Comparison of ENCODE assay signal across 8 cellular contexts in genomic region chr2:38375711-38376345, GRCh38. TPM values are rescaled to one million over a fixed set of nuclear protein-coding genes. Genes with fewer than 3 reads are reported as not detected.
DNase-seq lines count a peak whose midpoint lies in the region; ATAC-seq, FAIRE-seq and TF ChIP-seq lines count a peak whose summit lies in the region.

No MANE protein-coding gene starts in this region.

- H3K36me3 Mint-ChIP-seq in IgD-negative memory B cell, result no peaks in the 10 kb centered on the region

- H3K27ac ChIP-seq in K562 (ENCODE audit: extremely low read depth, low read depth, low read length), result peak overlapping the region; percentile 96
- H3K27ac ChIP-seq in subcutaneous abdominal adipose tissue (ENCODE audit: low read depth, low read length), result peak overlapping the region; percentile 92

- CTCF ChIA-PET in K562 (lab: Yijun Ruan, JAX; ENCODE audit: low intra/inter-chr PET ratio), result interaction anchor here (0.6 kb wide), 1 partner anchor 60 kb away, joined by 3 read pairs; no protein-coding TSS in a partner anchor

- peaks cover 62% of the 10 kb centered on the region for H3K79me2 ChIP-seq in K562 (ENCODE audit: control insufficient read depth, insufficient read depth, low read length)

- no peak for TF ChIP-seq EP300 in K562 (IDR thresholded peaks at IDR 0.05; ENCODE audit: low read length)

- DNase-seq in K562 (ENCODE audit: extremely low read depth in 1 of 4, low spot score in 3 of 4), result no peak
- peak; percentile 60 to 77 for DNase-seq in left colon
- no peak for DNase-seq in NCI-H2081 (lab: John Stamatoyannopoulos, UW)
- no peak for DNase-seq in RCC 7860 (ENCODE audit: low spot score)

- H3K4me3 ChIP-seq in GM08714 (ENCODE audit: low read length), result peak overlapping the region; percentile 89
- H3K4me3 ChIP-seq in K562, result peak overlapping the region; percentile 91
- peak overlapping the region; percentile 76 to 97 (median 84) for H3K4me3 ChIP-seq in subcutaneous abdominal adipose tissue (ENCODE audit: low read depth in 1 of 5, low read length in 5 of 5)

- H3K4me1 ChIP-seq in K562 (replicated peaks in 1 of 2; ENCODE audit: control insufficient read depth in 2 of 2, insufficient read depth in 2 of 2, low read length in 2 of 2) (peaks cover 11 to 40% of the 10 kb centered on the region in 2 experiments), subcutaneous abdominal adipose tissue (ENCODE audit: control insufficient read depth in 5 of 5, insufficient read depth in 5 of 5, low read length in 5 of 5) (peaks cover 0 to 41% (median 29%) of the 10 kb centered on the region in 5 donors)

- H3K36me3 ChIP-seq in K562 (ENCODE audit: control insufficient read depth, insufficient read depth, low read length) (peaks cover 33% of the 10 kb centered on the region), subcutaneous abdominal adipose tissue (ENCODE audit: control insufficient read depth in 5 of 5, insufficient read depth in 5 of 5, low read length in 5 of 5) (no peaks in the 10 kb centered on the region)

- no peaks in the 10 kb centered on the region for H3K9me3 ChIP-seq in K562 (replicated peaks; ENCODE audit: control insufficient read depth, insufficient read depth, low read depth, low read length)
- H3K9me3 ChIP-seq in subcutaneous abdominal adipose tissue (ENCODE audit: control insufficient read depth in 5 of 5, low read length in 5 of 5), result no peaks in the 10 kb centered on the region

- WGBS in K562 (ENCODE audit: insufficient coverage, low coverage, missing lambda C conversion rate), result 6% methylated on average over 18 of the region's 18 CpGs

- TF ChIP-seq RAD21 in K562 (CRISPR knock-in tag; conservative IDR thresholded peaks at IDR 0.05 in 1 of 2, IDR thresholded peaks at IDR 0.05 in 1 of 2), result no peak

- H3K27me3 Mint-ChIP-seq in IgD-negative memory B cell, result peaks cover 1% of the 10 kb centered on the region

- ATAC-seq in K562, result no peak
- no peak for ATAC-seq in left colon
- ATAC-seq in GM21367 (IDR thresholded peaks at IDR 0.05; ENCODE audit: unreplicated experiment), result no peak

- H3K9me1 ChIP-seq in K562 (ENCODE audit: control insufficient read depth, insufficient read depth, low read length), result no peaks in the 10 kb centered on the region

- peak overlapping the region; percentile 86 to 99 (median 94) for H3K4me3 Mint-ChIP-seq in IgD-negative memory B cell

- intact Hi-C loops in K562 (cut with micrococcal nuclease) (loop anchor here (1.0 to 5.0 kb wide), 2 partner anchors 61 to 71 kb away; no protein-coding TSS in a partner anchor), left colon (cut with DNase I, micrococcal nuclease) (no loop called here)

- TF ChIP-seq POLR2A in K562 (conservative IDR thresholded peaks at IDR 0.05), result no peak

- POLR2A ChIA-PET in K562 (lab: Yijun Ruan, JAX), result interaction anchor here (0.6 to 5.3 kb wide), 21 partner anchors 9 to 1411 kb away, joined by 3 to 111 read pairs (median 4); partner anchors contain the start of gene SRSF7

- peak overlapping the region; percentile 72 for H2AFZ ChIP-seq in K562 (ENCODE audit: low read depth, low read length)

- H3K9ac ChIP-seq in K562 (ENCODE audit: insufficient read depth in 1 of 2, low read depth in 2 of 2, low read length in 2 of 2) (peak overlapping the region; percentile 96 to 100), subcutaneous abdominal adipose tissue (ENCODE audit: low read length in 5 of 5) (peak overlapping the region; percentile 66 to 97 (median 84))

- peak overlapping the region; percentile 96 for H3K4me2 ChIP-seq in K562 (ENCODE audit: insufficient read depth, low read length)

- in situ Hi-C loops in K562 (cut with MboI), result no loop called here

- peaks cover 29 to 46% (median 38%) of the 10 kb centered on the region in 3 donors for H3K4me1 Mint-ChIP-seq in IgD-negative memory B cell

- no peak for FAIRE-seq in K562 (lab: Jason Lieb, UNC)
- no peak for FAIRE-seq in RCC 7860 (lab: Jason Lieb, UNC)

- no peaks in the 10 kb centered on the region for H3K9me3 Mint-ChIP-seq in IgD-negative memory B cell

- no peak for TF ChIP-seq CTCF in K562 (IDR thresholded peaks at IDR 0.05 in 2 of 3, conservative IDR thresholded peaks at IDR 0.05 in 1 of 3; ENCODE audit: insufficient read depth in 2 of 3, low read depth in 1 of 3, low read length in 3 of 3)

- H3K27ac Mint-ChIP-seq in IgD-negative memory B cell, result peak overlapping the region; percentile 75 to 94 (median 91)

- peaks cover 28% of the 10 kb centered on the region for H4K20me1 ChIP-seq in K562 (replicated peaks; ENCODE audit: control insufficient read depth, insufficient read depth, low read length)

- no TSS peak for BruUV-seq in K562 (replicated peaks; lab: Mats Ljungman, UMichigan)

- H3K27me3 ChIP-seq in K562 (ENCODE audit: control insufficient read depth in 2 of 2, insufficient read depth in 2 of 2, low read length in 2 of 2) (no peaks in the 10 kb centered on the region), subcutaneous abdominal adipose tissue (ENCODE audit: control insufficient read depth in 5 of 5, insufficient read depth in 4 of 5, low read length in 5 of 5) (no peaks in the 10 kb centered on the region)

TF ChIP-seq in K562, 482 proteins besides CTCF, POLR2A, EP300 and RAD21 (continues in another document):
- TF ChIP-seq HNRNPLL (IDR thresholded peaks at IDR 0.05; ENCODE audit: low read depth, low read length, poor library complexity, severe bottlenecking), result peak; percentile 96

RNA-seq across cellular contexts. Expression of gene ATL2, which starts 1.2 kb away (rescaled TPM):
- 24.6 TPM for polyA plus RNA-seq in IgD-negative memory B cell
- total RNA-seq in K562 (2011; cell fraction: chromatin; rRNA removed; ENCODE audit: low replicate concordance), result 205 and 381 TPM in 2 replicates
- 125 and 161 TPM in 2 replicates for total RNA-seq in K562 (2011; cell fraction: nucleolus; rRNA removed)
- total RNA-seq in K562 (2011; cell fraction: nucleoplasm; rRNA removed), result 140 and 164 TPM in 2 replicates
- 73.3 and 86.1 TPM in 2 replicates for total RNA-seq in K562 (2014; rRNA removed)
- total RNA-seq in K562 (2014; rRNA removed; fragmentation: Illumina TruSeq; extraction: Trizol), result 80.8 and 92.2 TPM in 2 replicates
- total RNA-seq in K562 (2015; rRNA removed; fragmentation: Illumina TruSeq; extraction: Trizol), result 66.2 and 70.2 TPM in 2 replicates
- 71.3 and 72.1 TPM in 2 replicates for total RNA-seq in K562 (2021)
- 57.7 and 77.0 TPM in 2 replicates for polyA plus RNA-seq in K562 (2011; rRNA removed)
- 49.6 and 61.3 TPM in 2 replicates for polyA plus RNA-seq in K562 (2011; cell fraction: cytosol; rRNA removed)
- polyA plus RNA-seq in K562 (2011; cell fraction: nucleus; rRNA removed), result 98.8 and 112 TPM in 2 replicates
- 36.9 and 41.3 TPM in 2 replicates for polyA plus RNA-seq in K562 (2012)
- polyA plus RNA-seq in K562 (2014; fragmentation: Illumina TruSeq; extraction: Trizol), result 56.8 and 60.5 TPM in 2 replicates
- polyA plus RNA-seq in K562 (2014; fragmentation: Nextera tagmentation; extraction: Ambion mirVana), result 10 to 100 TPM; 12.0 to 18.3 TPM
- 63.0 and 69.3 TPM in 2 replicates for polyA plus RNA-seq in K562 (2014; rRNA removed)
- 181 and 188 TPM in 2 replicates for polyA minus RNA-seq in K562 (2011; rRNA and poly(A)+ RNA removed)
- polyA minus RNA-seq in K562 (2011; cell fraction: cytosol; rRNA and poly(A)+ RNA removed), result 39.6 and 57.6 TPM in 2 replicates
- polyA minus RNA-seq in K562 (2011; cell fraction: nucleus; rRNA and poly(A)+ RNA removed), result 129 and 178 TPM in 2 replicates
- total RNA-seq in left colon, result 10 to 100 TPM; 57.6 to 58.0 TPM

Comparison
In these comparisons a context has a peak if more than half of its experiments do, and no peak if none do; other contexts are left out.
1. DNase-seq: peak in left colon (2 of 2); none in K562 (0 of 4), NCI-H2081 (0 of 2) and RCC 7860 (single experiment).
2. Peak in every context shown above with its lines, with median percentiles within 50 percentile points of each other: H3K4me3 ChIP-seq.